Comparison of ENCODE assay signal across 8 cellular contexts in genomic region chr6:89830385-89830809, GRCh38. TPM values are rescaled to one million over a fixed set of nuclear protein-coding genes. Genes with fewer than 3 reads are reported as not detected.
DNase-seq lines count a peak whose midpoint lies in the region; ATAC-seq and TF ChIP-seq lines count a peak whose summit lies in the region.

No MANE protein-coding gene starts in this region.

- peak; percentile 16 for DNase-seq in NCI-H1092 treated with DMSO at 0.1 percent for 48 hours (lab: John Stamatoyannopoulos, UW)
- no peak for DNase-seq in NCI-H1092 (lab: John Stamatoyannopoulos, UW)
- DNase-seq in hepatocyte (ENCODE audit: low spot score) = no peak
- DNase-seq in stimulated activated naive B cell treated with anti-CD40 and anti-IgM and Interleukin-4, amounts not matched to agents 10 μg/mL and 1 μg/mL and 100 μg/mL, for 72 hours = no peak
- no peak for DNase-seq in occipital lobe (lab: John Stamatoyannopoulos, UW)
- DNase-seq in NCI-H1694 treated with DMSO at 0.1 percent for 48 hours (lab: John Stamatoyannopoulos, UW) = no peak
- DNase-seq in NCI-H1436 treated with DMSO at 0.1 percent for 48 hours (lab: John Stamatoyannopoulos, UW) = no peak

- 11% methylated on average over 8 of the region's 8 CpGs for WGBS in hepatocyte (ENCODE audit: low lambda C conversion rate, missing lambda C conversion rate)

- peaks cover 29% of the 10 kb centered on the region for H3K79me2 ChIP-seq in SU-DHL-6 (ENCODE audit: insufficient read depth, low read length)
- peaks cover 26% of the 10 kb centered on the region for H3K79me2 ChIP-seq in hepatocyte

- TF ChIP-seq CTCF in SU-DHL-6 (IDR thresholded peaks at IDR 0.05; ENCODE audit: insufficient read depth, low read length, poor library complexity, severe bottlenecking) = no peak
- no peak for TF ChIP-seq CTCF in hepatocyte (IDR thresholded peaks at IDR 0.05; ENCODE audit: poor library complexity)

- peak overlapping the region; percentile 91 for H3K9ac ChIP-seq in SU-DHL-6 (ENCODE audit: low read length)

- H4K20me1 ChIP-seq in SU-DHL-6 (ENCODE audit: low read depth, low read length) (no peaks in the 10 kb centered on the region), hepatocyte (ENCODE audit: insufficient read depth, poor library complexity, severe bottlenecking) (no peaks in the 10 kb centered on the region)

- H3K9me3 Mint-ChIP-seq in stimulated activated naive B cell treated with anti-CD40 and anti-IgM and Interleukin-4, amounts not matched to agents 10 μg/mL and 1 μg/mL and 100 μg/mL, for 72 hours = no peaks in the 10 kb centered on the region

- H3K27ac ChIP-seq in SU-DHL-6 (ENCODE audit: low read depth, low read length) = peak overlapping the region; percentile 51
- H3K27ac ChIP-seq in hepatocyte = peak overlapping the region; percentile 53

- H3K4me1 Mint-ChIP-seq in stimulated activated naive B cell treated with anti-CD40 and anti-IgM and Interleukin-4, amounts not matched to agents 10 μg/mL and 1 μg/mL and 100 μg/mL, for 72 hours = peaks cover 21 to 35% of the 10 kb centered on the region in 2 donors

- H3K27me3 ChIP-seq in SU-DHL-6 (ENCODE audit: low read length) (no peaks in the 10 kb centered on the region), hepatocyte (no peaks in the 10 kb centered on the region)

- H3K9me2 ChIP-seq in SU-DHL-6 (replicated peaks; ENCODE audit: insufficient read depth, low read length) (no peaks in the 10 kb centered on the region), hepatocyte (replicated peaks; ENCODE audit: insufficient read depth) (no peaks in the 10 kb centered on the region)

- H3K4me3 ChIP-seq in SU-DHL-6 (ENCODE audit: insufficient read depth, low read length, poor library complexity, severe bottlenecking) (peak overlapping the region; percentile 91), hepatocyte (peak overlapping the region; percentile 37)

- no peak for ATAC-seq in stimulated activated naive B cell treated with anti-CD40 and anti-IgM and Interleukin-4, amounts not matched to agents 10 μg/mL and 1 μg/mL and 100 μg/mL, for 72 hours (replicated peaks)

- H3K4me1 ChIP-seq in hepatocyte (ENCODE audit: insufficient read depth) = peaks cover 6% of the 10 kb centered on the region

- peaks cover 30 to 34% of the 10 kb centered on the region in 2 donors for H3K36me3 Mint-ChIP-seq in stimulated activated naive B cell treated with anti-CD40 and anti-IgM and Interleukin-4, amounts not matched to agents 10 μg/mL and 1 μg/mL and 100 μg/mL, for 72 hours

- peak overlapping the region; percentile 99 for H3K27ac Mint-ChIP-seq in stimulated activated naive B cell treated with anti-CD40 and anti-IgM and Interleukin-4, amounts not matched to agents 10 μg/mL and 1 μg/mL and 100 μg/mL, for 72 hours

- H3K4me3 Mint-ChIP-seq in stimulated activated naive B cell treated with anti-CD40 and anti-IgM and Interleukin-4, amounts not matched to agents 10 μg/mL and 1 μg/mL and 100 μg/mL, for 72 hours = peak overlapping the region; percentile 99 to 100

- H3K9me3 ChIP-seq in SU-DHL-6 (ENCODE audit: insufficient read depth, low read length) (no peaks in the 10 kb centered on the region), hepatocyte (ENCODE audit: low read depth) (no peaks in the 10 kb centered on the region)

- no peaks in the 10 kb centered on the region for H3K27me3 Mint-ChIP-seq in stimulated activated naive B cell treated with anti-CD40 and anti-IgM and Interleukin-4, amounts not matched to agents 10 μg/mL and 1 μg/mL and 100 μg/mL, for 72 hours

- H3K36me3 ChIP-seq in SU-DHL-6 (ENCODE audit: low read length) = no peaks in the 10 kb centered on the region; the same call in 1 of the 2 replicates
- H3K36me3 ChIP-seq in hepatocyte (replicated peaks; ENCODE audit: insufficient read depth, low read depth) = no peaks in the 10 kb centered on the region

- peak overlapping the region; percentile 95 for H3K4me2 ChIP-seq in SU-DHL-6 (ENCODE audit: low read depth, low read length, poor library complexity, severe bottlenecking)
- peak overlapping the region; percentile 85 for H3K4me2 ChIP-seq in hepatocyte

- no peaks in the 10 kb centered on the region for H3F3A ChIP-seq in SU-DHL-6 (ENCODE audit: insufficient read depth)

- H2AFZ ChIP-seq in SU-DHL-6 (ENCODE audit: low read depth, low read length, severe bottlenecking) (no peak overlapping the region), hepatocyte (peak overlapping the region; percentile 38)

RNA-seq across cellular contexts. Expression of gene CASP8AP2, which starts 0.7 kb away (rescaled TPM):
- 12.0 and 14.1 TPM in 2 replicates for total RNA-seq in hepatocyte
- polyA plus RNA-seq in hepatocyte = 8.6 and 10.3 TPM in 2 replicates
- 55.4 TPM for total RNA-seq in occipital lobe

RNA-seq across cellular contexts. Expression of gene MDN1, which starts 10.8 kb away (rescaled TPM):
- total RNA-seq in hepatocyte (20.8 and 20.9 TPM in 2 replicates), occipital lobe (34.8 TPM)
- 8.0 and 10.8 TPM in 2 replicates for polyA plus RNA-seq in hepatocyte
